ENCODE assay signal across 8 cellular contexts in genomic region chr3:186413615-186414415, GRCh38. TPM values are rescaled to one million over a fixed set of nuclear protein-coding genes. Genes with fewer than 3 reads are reported as not detected.
DNase-seq lines count a peak whose midpoint lies in the region; ATAC-seq and TF ChIP-seq lines count a peak whose summit lies in the region.

No MANE protein-coding gene starts in this region.

- H3K9me3 Mint-ChIP-seq in Calu3 (ENCODE audit: low read depth, unreplicated experiment): no peaks in the 10 kb centered on the region
- peaks cover 0 to 5% of the 10 kb centered on the region in 2 donors for H3K9me3 Mint-ChIP-seq in activated naive CD4-positive, alpha-beta T cell treated with anti-CD3 and anti-CD28 coated beads, Interleukin-2, amount 50 U/mL, for 72 hours

- peak overlapping the region; percentile 77 to 90 for H3K27ac ChIP-seq in right atrium auricular region

- no TSS peak for BruUV-seq in Calu3 (replicated peaks; lab: Mats Ljungman, UMichigan)

- H3K27me3 Mint-ChIP-seq in Calu3 (ENCODE audit: unreplicated experiment): peaks cover 85% of the 10 kb centered on the region

- H3K9me3 ChIP-seq in right atrium auricular region: no peaks in the 10 kb centered on the region

- no peaks in the 10 kb centered on the region for H3K36me3 Mint-ChIP-seq in Calu3 (ENCODE audit: insufficient read depth, unreplicated experiment)
- H3K36me3 Mint-ChIP-seq in activated naive CD4-positive, alpha-beta T cell treated with anti-CD3 and anti-CD28 coated beads, Interleukin-2, amount 50 U/mL, for 72 hours: peaks cover 0 to 7% of the 10 kb centered on the region in 2 donors

- H3K36me3 ChIP-seq in right atrium auricular region: no peaks in the 10 kb centered on the region

- peaks cover 0 to 22% of the 10 kb centered on the region in 2 donors for H3K4me1 ChIP-seq in right atrium auricular region

- H3K4me3 ChIP-seq in right atrium auricular region: peak overlapping the region; percentile 16 to 43

- intact Hi-C loops in Calu3 (cut with micrococcal nuclease; ENCODE audit: unreplicated experiment): loop anchor here (10.0 kb wide), 2 partner anchors 61 to 411 kb away; no protein-coding TSS in a partner anchor

- ATAC-seq in GM21737 (IDR thresholded peaks at IDR 0.05; ENCODE audit: unreplicated experiment) (peak; percentile 61), HG03159 (IDR thresholded peaks at IDR 0.05; ENCODE audit: unreplicated experiment) (no peak)
- ATAC-seq in activated naive CD4-positive, alpha-beta T cell treated with anti-CD3 and anti-CD28 coated beads, Interleukin-2, amount 50 U/mL, for 72 hours: peak; percentile 29 to 51

- TF ChIP-seq CTCF in Calu3 (IDR thresholded peaks at IDR 0.05; ENCODE audit: unreplicated experiment) (no peak), right atrium auricular region (IDR thresholded peaks at IDR 0.05) (no peak)

- peaks cover 30% of the 10 kb centered on the region for H3K4me1 Mint-ChIP-seq in Calu3 (ENCODE audit: low read depth, unreplicated experiment)

- CTCF ChIA-PET in Calu3 (lab: Charles Lee): interaction anchor here (0.6 to 1.4 kb wide), 7 partner anchors 12 to 1134 kb away, joined by 3 to 6 read pairs (median 4); no protein-coding TSS in a partner anchor

- H3K27ac Mint-ChIP-seq in Calu3 (ENCODE audit: unreplicated experiment): no peak overlapping the region
- no peak overlapping the region for H3K27ac Mint-ChIP-seq in activated naive CD4-positive, alpha-beta T cell treated with anti-CD3 and anti-CD28 coated beads, Interleukin-2, amount 50 U/mL, for 72 hours

- no peaks in the 10 kb centered on the region for H3K27me3 ChIP-seq in right atrium auricular region

- H3K4me3 Mint-ChIP-seq in Calu3 (ENCODE audit: low read depth, unreplicated experiment): peak overlapping the region; percentile 57

- DNase-seq in Calu3 (peak; percentile 59), NCI-H2029 treated with DMSO at 0.1 percent for 48 hours (lab: John Stamatoyannopoulos, UW) (peak; percentile 42), right atrium auricular region (ENCODE audit: low spot score) (peak; percentile 60), pons (ENCODE audit: low spot score) (peak; percentile 55), epidermal melanocyte (ENCODE audit: insufficient read length, low spot score) (no peak)
- peak in 1 of 2 donors; percentile 27 for DNase-seq in activated naive CD4-positive, alpha-beta T cell treated with anti-CD3 and anti-CD28 coated beads, Interleukin-2, amount 50 U/mL, for 72 hours (ENCODE audit: low spot score in 2 of 2)

RNA-seq across cellular contexts. Expression of gene DGKG, which starts 51.8 kb away (rescaled TPM):
- 5.7 and 7.2 TPM in 2 replicates for total RNA-seq in Calu3 (2022)
- 1 to 10 TPM in 1 of 2 donors, under 1 TPM in 1; 0.34 to 5.5 TPM for total RNA-seq in activated naive CD4-positive, alpha-beta T cell treated with anti-CD3 and anti-CD28 coated beads, Interleukin-2, amount 50 U/mL, for 72 hours
- total RNA-seq in right atrium auricular region: 10 to 100 TPM; 25.1 to 27.4 TPM
